In genomic region chr14:102999227-102999895, GRCh38 we compare ENCODE assay signal across 23 cellular contexts. TPM values are rescaled to one million over a fixed set of nuclear protein-coding genes. Genes with fewer than 3 reads are reported as not detected.
DNase-seq lines count a peak whose midpoint lies in the region; ATAC-seq and TF ChIP-seq lines count a peak whose summit lies in the region.
"Had no signal": no experiment of that assay in that cellular context is flagged by ENCODE, and none has a peak within 500 bp of the region (broad histone marks: within the 10 kb centered on the region; RNA-seq: fewer than 3 reads in every experiment).

No MANE protein-coding gene starts in this region.

- H2AFZ ChIP-seq in GM23248: no peak overlapping the region
- H2AFZ ChIP-seq in smooth muscle cell (ENCODE audit: low read depth): no peak overlapping the region

- H3K79me2 ChIP-seq in GM23248 (ENCODE audit: insufficient read depth): peaks cover 89% of the 10 kb centered on the region
- peaks cover 49% of the 10 kb centered on the region for H3K79me2 ChIP-seq in smooth muscle cell (ENCODE audit: low read depth)

- in situ Hi-C loops in GM23248 (cut with MboI): no loop called here

- TF ChIP-seq CTCF in fibroblast of mammary gland (conservative IDR thresholded peaks at IDR 0.05; ENCODE audit: control insufficient read depth, insufficient read depth, low read depth, low read length): no peak
- TF ChIP-seq CTCF in smooth muscle cell (IDR thresholded peaks at IDR 0.05; ENCODE audit: borderline replicate concordance, insufficient read depth, poor library complexity, severe bottlenecking): no peak

- ATAC-seq in GM21576 (IDR thresholded peaks at IDR 0.05; ENCODE audit: unreplicated experiment) (no peak), HG02885 (IDR thresholded peaks at IDR 0.05; ENCODE audit: poor library complexity, unreplicated experiment) (no peak)

- H3K27me3 ChIP-seq in GM23248 (replicated peaks; ENCODE audit: insufficient read depth): no peaks in the 10 kb centered on the region
- no peaks in the 10 kb centered on the region for H3K27me3 ChIP-seq in smooth muscle cell (ENCODE audit: low read depth)
- H3K27me3 ChIP-seq: BLaER1 treated with 17β-estradiol and CSF1 and Interleukin-3, amounts not matched to agents 10 nM and 100 nM; SJSA1 had no signal

- no peak overlapping the region for H3K4me3 ChIP-seq in GM23248
- no peak overlapping the region for H3K4me3 ChIP-seq in fibroblast of mammary gland (ENCODE audit: control insufficient read depth, low read depth, low read length)
- H3K4me3 ChIP-seq in smooth muscle cell: no peak overlapping the region
- H3K4me3 ChIP-seq: BLaER1 treated with 17β-estradiol and CSF1 and Interleukin-3, amounts not matched to agents 10 nM and 100 nM; SJSA1 had no signal

- peaks cover 9% of the 10 kb centered on the region; the same call in 1 of the 2 replicates for H3K36me3 ChIP-seq in GM23248 (ENCODE audit: low read depth)
- H3K36me3 ChIP-seq in smooth muscle cell (ENCODE audit: low read depth): no peaks in the 10 kb centered on the region

- H3K9me3 ChIP-seq in GM23248 (ENCODE audit: low read depth) (no peaks in the 10 kb centered on the region), smooth muscle cell (replicated peaks; ENCODE audit: low read depth) (no peaks in the 10 kb centered on the region)
- H3K9me3 ChIP-seq: BLaER1 treated with 17β-estradiol and CSF1 and Interleukin-3, amounts not matched to agents 10 nM and 100 nM; Caco-2; SJSA1 had no signal

- H3K9ac ChIP-seq in GM23248: no peak overlapping the region
- H3K9ac ChIP-seq in smooth muscle cell (ENCODE audit: low read depth): no peak overlapping the region
- H3K9ac ChIP-seq: BLaER1 treated with 17β-estradiol and CSF1 and Interleukin-3, amounts not matched to agents 10 nM and 100 nM; KMS-11 had no signal

- H4K20me1 ChIP-seq in GM23248 (ENCODE audit: insufficient read depth) (no peaks in the 10 kb centered on the region), smooth muscle cell (ENCODE audit: low read depth) (peaks cover 91% of the 10 kb centered on the region)

- DNase-seq in GM23248: peak; percentile 63
- peak; percentile 59 for DNase-seq in amniotic epithelial cell (ENCODE audit: low read depth)
- peak; percentile 68 for DNase-seq in fibroblast of mammary gland (ENCODE audit: low read depth)
- DNase-seq in smooth muscle cell (lab: John Stamatoyannopoulos, UW; ENCODE audit: unreplicated experiment): no peak
- no peak for DNase-seq in COLO668 (lab: John Stamatoyannopoulos, UW; ENCODE audit: unreplicated experiment)
- DNase-seq in 8988T: no peak
- DNase-seq: AML-193; Caco-2; CD4-positive, alpha-beta T cell; EL; GF-D8; NCI-H1048; NCI-H1417; NCI-H1694; NCI-H2029 treated with DMSO at 0.1 percent for 48 hours; NCI-H69; Right ventricle myocardium superior; RPMI8226 had no signal

- H3K4me2 ChIP-seq in GM23248 (ENCODE audit: unreplicated experiment) (no peak overlapping the region), smooth muscle cell (peak overlapping the region; percentile 31)
- H3K4me2 ChIP-seq: BLaER1 treated with 17β-estradiol and CSF1 and Interleukin-3, amounts not matched to agents 10 nM and 100 nM; KMS-11 had no signal

- 0 out of 2 replicates have a peak, but pooled peaks cover under 1% of the 10 kb centered on the region for H3F3A ChIP-seq in GM23248 (ENCODE audit: insufficient read depth)
- H3F3A ChIP-seq in smooth muscle cell (ENCODE audit: low read depth): no peaks in the 10 kb centered on the region

- no peaks in the 10 kb centered on the region for H3K9me2 ChIP-seq in GM23248 (ENCODE audit: insufficient read depth)

- H3K27ac ChIP-seq in GM23248: peak overlapping the region; percentile 32; the same call in 1 of the 2 replicates
- H3K27ac ChIP-seq in smooth muscle cell (ENCODE audit: low read depth): peak overlapping the region; percentile 36
- H3K27ac ChIP-seq: BLaER1 treated with 17β-estradiol and CSF1 and Interleukin-3, amounts not matched to agents 10 nM and 100 nM; KMS-11; SJSA1 had no signal

- H3K4me1 ChIP-seq in GM23248 (ENCODE audit: insufficient read depth) (peaks cover 8% of the 10 kb centered on the region; the same call in 1 of the 2 replicates), smooth muscle cell (ENCODE audit: low read depth) (peaks cover 4% of the 10 kb centered on the region)

- 91 to 94% methylated on average over 20 to 21 of the region's 21 CpGs for WGBS in GM23248 (ENCODE audit: low coverage in 1 of 2, low lambda C conversion rate in 2 of 2, missing lambda C conversion rate in 2 of 2), 2 experiments
- WGBS in smooth muscle cell (ENCODE audit: low lambda C conversion rate): 87% methylated on average over 21 of the region's 21 CpGs

RNA-seq across cellular contexts. Expression of gene CDC42BPB, which starts 58.0 kb away (rescaled TPM):
- 94.5 and 106 TPM in 2 replicates for total RNA-seq in GM23248 (2014; rRNA removed; shearing (Covaris generic))
- polyA plus RNA-seq in GM23248 (2016; fragmentation: Nextera tagmentation; extraction: Ambion mirVana) (10.3 and 13.0 TPM in 2 replicates), smooth muscle cell (11.3 and 14.4 TPM in 2 replicates)
- total RNA-seq in smooth muscle cell: 56.6 and 71.2 TPM in 2 replicates

Comparison
In these comparisons a context has a peak if more than half of its experiments do, and no peak if none do; other contexts are left out.
1. DNase-seq: peak in GM23248 (single experiment), amniotic epithelial cell (single experiment) and fibroblast of mammary gland (single experiment); none in smooth muscle cell (single experiment), COLO668 (single experiment) and 8988T (single experiment).